ENCODE assay signal across 8 cellular contexts in the genomic region with DNA sequence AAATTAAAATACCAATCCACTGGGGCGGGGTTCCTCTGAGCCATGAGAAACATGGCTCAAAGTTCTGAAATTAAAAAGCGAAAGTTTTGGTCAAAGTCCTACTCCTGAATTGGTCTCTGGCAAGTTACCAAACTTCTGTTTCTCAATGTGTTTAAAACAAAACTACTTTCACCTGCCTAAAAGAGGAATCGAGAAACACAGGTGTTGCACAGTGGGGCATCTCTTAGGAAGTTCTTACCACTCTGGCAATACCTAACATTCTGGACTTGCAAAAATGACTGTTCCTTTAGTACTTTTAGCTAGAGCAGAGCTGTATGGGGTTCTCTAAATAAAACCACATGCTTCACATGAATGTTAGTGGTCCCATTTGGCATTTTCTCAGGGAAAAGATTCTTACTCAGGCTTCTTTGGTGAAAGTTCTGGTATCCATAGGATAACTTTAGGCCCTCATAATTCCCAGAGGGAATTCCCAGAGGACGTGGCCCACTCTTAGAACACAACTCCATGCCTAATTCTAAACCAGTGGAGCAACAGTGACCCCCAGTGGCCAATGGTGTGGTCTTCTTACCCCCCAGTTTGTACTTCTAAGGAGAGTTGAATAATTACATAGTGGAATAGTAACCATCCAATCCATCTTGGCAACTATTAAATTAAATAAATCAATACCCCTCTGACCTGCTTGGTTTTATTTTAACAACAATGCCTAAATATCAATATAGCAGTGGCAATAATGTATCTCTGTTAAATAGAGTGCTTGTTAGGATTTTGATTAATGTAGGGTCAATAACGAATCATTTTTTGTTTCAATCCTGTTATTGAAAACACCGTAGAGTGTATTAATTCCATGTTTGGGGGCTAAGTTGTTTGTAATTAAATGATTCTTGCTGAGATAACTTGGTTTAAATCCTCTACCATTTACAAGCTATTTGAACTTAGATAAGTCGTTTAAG. TPM values are rescaled to one million over a fixed set of nuclear protein-coding genes. Genes with fewer than 3 reads are reported as not detected.
DNase-seq lines count a peak whose midpoint lies in the region; ATAC-seq, FAIRE-seq and TF ChIP-seq lines count a peak whose summit lies in the region.

No MANE protein-coding gene starts in this region.

- TF ChIP-seq CTCF in K562 (IDR thresholded peaks at IDR 0.05 in 2 of 3, conservative IDR thresholded peaks at IDR 0.05 in 1 of 3; ENCODE audit: insufficient read depth in 2 of 3, low read depth in 1 of 3, low read length in 3 of 3) (peak; percentile 57 to 76 (median 71); a peak in 5 of 6 replicates), kidney (IDR thresholded peaks at IDR 0.05; ENCODE audit: borderline replicate concordance, extremely low read depth, insufficient read depth) (peak; percentile 59)

- H3K79me2 ChIP-seq in K562 (ENCODE audit: control insufficient read depth, insufficient read depth, low read length), result no peaks in the 10 kb centered on the region

- under 1% methylated on average over 7 of the region's 7 CpGs for WGBS in K562 (ENCODE audit: insufficient coverage, low coverage, missing lambda C conversion rate)

- POLR2A ChIA-PET in K562 (lab: Yijun Ruan, JAX), result no interaction called here

- H3K27ac ChIP-seq in K562 (ENCODE audit: extremely low read depth, low read depth, low read length) (no peak overlapping the region), kidney (ENCODE audit: low read depth in 2 of 2, low read length in 2 of 2) (no peak overlapping the region)

- no peaks in the 10 kb centered on the region for H4K20me1 ChIP-seq in K562 (replicated peaks; ENCODE audit: control insufficient read depth, insufficient read depth, low read length)

- H3K36me3 ChIP-seq in K562 (ENCODE audit: control insufficient read depth, insufficient read depth, low read length), result no peaks in the 10 kb centered on the region
- no peaks in the 10 kb centered on the region for H3K36me3 ChIP-seq in kidney (ENCODE audit: control insufficient read depth in 1 of 2, insufficient read depth in 2 of 2, low read length in 2 of 2)

- no peak for TF ChIP-seq EP300 in K562 (IDR thresholded peaks at IDR 0.05; ENCODE audit: low read length)

- H3K4me1 ChIP-seq in K562 (replicated peaks in 1 of 2; ENCODE audit: control insufficient read depth in 2 of 2, insufficient read depth in 2 of 2, low read length in 2 of 2), result no peaks in the 10 kb centered on the region
- H3K4me1 ChIP-seq in kidney (ENCODE audit: control insufficient read depth in 1 of 2, insufficient read depth in 1 of 2, low read depth in 1 of 2, low read length in 2 of 2), result no peaks in the 10 kb centered on the region

- H3K9me1 ChIP-seq in K562 (ENCODE audit: control insufficient read depth, insufficient read depth, low read length), result no peaks in the 10 kb centered on the region

- in situ Hi-C loops in K562 (cut with MboI), result no loop called here

- H3K4me3 ChIP-seq in K562 (no peak overlapping the region), kidney (ENCODE audit: low read length in 2 of 2) (peak overlapping the region; percentile 39 to 40)

- no peak overlapping the region for H2AFZ ChIP-seq in K562 (ENCODE audit: low read depth, low read length)

- BruUV-seq in K562 (replicated peaks; lab: Mats Ljungman, UMichigan), result no TSS peak

- DNase-seq in NCI-H524 (lab: John Stamatoyannopoulos, UW) (peak; percentile 52 to 72), NCI-H524 treated with DMSO at 0.1 percent for 48 hours (lab: John Stamatoyannopoulos, UW) (no peak), HS-5 (ENCODE audit: low read depth) (peak; percentile 30), SK-N-DZ (ENCODE audit: low spot score) (peak; percentile 65), K562 (ENCODE audit: extremely low read depth in 1 of 4, low spot score in 3 of 4) (peak; percentile 38 to 69 (median 44)), kidney (no peak)
- DNase-seq in stimulated activated CD8-positive, alpha-beta memory T cell treated with anti-CD3 and anti-CD28 coated beads, Interleukin-12 subunit alpha, Interleukin-12 subunit beta, amount 100 ng/mL, for 1 hour (ENCODE audit: low read depth), result peak; percentile 15

- peak; percentile 81 for FAIRE-seq in K562 (lab: Jason Lieb, UNC)
- no peak for FAIRE-seq in kidney (lab: Jason Lieb, UNC)

- TF ChIP-seq RAD21 in K562 (CRISPR knock-in tag; conservative IDR thresholded peaks at IDR 0.05 in 1 of 2, IDR thresholded peaks at IDR 0.05 in 1 of 2), result peak; percentile 73 to 78

- no peak for TF ChIP-seq POLR2A in K562 (conservative IDR thresholded peaks at IDR 0.05)

- H3K27me3 ChIP-seq in K562 (ENCODE audit: control insufficient read depth in 2 of 2, insufficient read depth in 2 of 2, low read length in 2 of 2), result no peaks in the 10 kb centered on the region

- H3K9me3 ChIP-seq in K562 (replicated peaks; ENCODE audit: control insufficient read depth, insufficient read depth, low read depth, low read length) (no peaks in the 10 kb centered on the region), kidney (ENCODE audit: control insufficient read depth in 1 of 2, low read length in 2 of 2) (no peaks in the 10 kb centered on the region)

- intact Hi-C loops in K562 (cut with micrococcal nuclease), result loop anchor here (1.0 kb wide), 1 partner anchor 690 kb away; no protein-coding TSS in a partner anchor
- intact Hi-C loops in kidney (cut with DNase I), result no loop called here

- no peak overlapping the region for H3K9ac ChIP-seq in K562 (ENCODE audit: insufficient read depth in 1 of 2, low read depth in 2 of 2, low read length in 2 of 2)
- H3K9ac ChIP-seq in kidney (ENCODE audit: low read length in 2 of 2), result no peak overlapping the region

- CTCF ChIA-PET in K562 (lab: Yijun Ruan, JAX; ENCODE audit: low intra/inter-chr PET ratio), result interaction anchor here (1.3 kb wide), 1 partner anchor 690 kb away, joined by 8 read pairs; no protein-coding TSS in a partner anchor

- ATAC-seq in GM21528 (IDR thresholded peaks at IDR 0.05; ENCODE audit: low FRiP score, unreplicated experiment) (peak; percentile 100), K562 (peak; percentile 90)

- H3K4me2 ChIP-seq in K562 (ENCODE audit: insufficient read depth, low read length), result no peak overlapping the region

TF ChIP-seq in K562, 482 proteins besides CTCF, POLR2A, EP300 and RAD21 (continues in another document):
- TF ChIP-seq TRIM24 (IDR thresholded peaks at IDR 0.05) (no peak), ZNF764 (CRISPR knock-in tag; IDR thresholded peaks at IDR 0.05; ENCODE audit: low read depth) (no peak), RNF2 (IDR thresholded peaks at IDR 0.05) (no peak), SMC3 (conservative IDR thresholded peaks at IDR 0.05; ENCODE audit: insufficient read depth, low read depth, low read length) (peak; percentile 26; the same call in 1 of the 2 replicates), ADNP (tag; IDR thresholded peaks at IDR 0.05) (no peak), ZFP36 (IDR thresholded peaks at IDR 0.05; ENCODE audit: low read depth, low read length, partially characterized antibody) (no peak), STAG1 (CRISPR knock-in tag; IDR thresholded peaks at IDR 0.05; ENCODE audit: borderline replicate concordance) (peak; percentile 80; the same call in 1 of the 2 replicates), NR1H2 (CRISPR knock-in tag; IDR thresholded peaks at IDR 0.05) (no peak)
- TF ChIP-seq, protein P1, sequence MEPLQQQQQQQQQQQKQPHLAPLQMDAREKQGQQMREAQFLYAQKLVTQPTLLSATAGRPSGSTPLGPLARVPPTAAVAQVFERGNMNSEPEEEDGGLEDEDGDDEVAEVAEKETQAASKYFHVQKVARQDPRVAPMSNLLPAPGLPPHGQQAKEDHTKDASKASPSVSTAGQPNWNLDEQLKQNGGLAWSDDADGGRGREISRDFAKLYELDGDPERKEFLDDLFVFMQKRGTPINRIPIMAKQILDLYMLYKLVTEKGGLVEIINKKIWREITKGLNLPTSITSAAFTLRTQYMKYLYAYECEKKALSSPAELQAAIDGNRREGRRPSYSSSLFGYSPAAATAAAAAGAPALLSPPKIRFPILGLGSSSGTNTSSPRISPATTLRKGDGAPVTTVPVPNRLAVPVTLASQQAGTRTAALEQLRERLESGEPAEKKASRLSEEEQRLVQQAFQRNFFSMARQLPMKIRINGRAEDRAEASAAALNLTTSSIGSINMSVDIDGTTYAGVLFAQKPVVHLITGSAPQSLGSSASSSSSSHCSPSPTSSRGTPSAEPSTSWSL (CRISPR knock-in tag; IDR thresholded peaks at IDR 0.05; ENCODE audit: borderline replicate concordance), result no peak
- TF ChIP-seq, protein P2, sequence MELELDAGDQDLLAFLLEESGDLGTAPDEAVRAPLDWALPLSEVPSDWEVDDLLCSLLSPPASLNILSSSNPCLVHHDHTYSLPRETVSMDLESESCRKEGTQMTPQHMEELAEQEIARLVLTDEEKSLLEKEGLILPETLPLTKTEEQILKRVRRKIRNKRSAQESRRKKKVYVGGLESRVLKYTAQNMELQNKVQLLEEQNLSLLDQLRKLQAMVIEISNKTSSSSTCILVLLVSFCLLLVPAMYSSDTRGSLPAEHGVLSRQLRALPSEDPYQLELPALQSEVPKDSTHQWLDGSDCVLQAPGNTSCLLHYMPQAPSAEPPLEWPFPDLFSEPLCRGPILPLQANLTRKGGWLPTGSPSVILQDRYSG (tag; conservative IDR thresholded peaks at IDR 0.05; ENCODE audit: low read depth), result no peak

RNA-seq across cellular contexts. Expression of a gene that starts 21.9 kb away (rescaled TPM):
- not detected in 2 replicates for polyA plus RNA-seq in SK-N-DZ (2014; cell fraction: cytosol; rRNA removed)
- not detected in 2 replicates for polyA plus RNA-seq in SK-N-DZ (2014; cell fraction: nucleus; rRNA removed)
- total RNA-seq in K562 (2011; cell fraction: chromatin; rRNA removed; ENCODE audit: low replicate concordance), result not detected in 2 replicates
- total RNA-seq in K562 (2011; cell fraction: nucleolus; rRNA removed), result not detected in 2 replicates
- total RNA-seq in K562 (2011; cell fraction: nucleoplasm; rRNA removed), result not detected in 2 replicates
- total RNA-seq in K562 (2014; rRNA removed) (not detected in 2 replicates), K562 (2014; rRNA removed; fragmentation: Illumina TruSeq; extraction: Trizol) (not detected in 2 replicates), K562 (2015; rRNA removed; fragmentation: Illumina TruSeq; extraction: Trizol) (not detected in 2 replicates), K562 (2021) (not detected in 2 replicates), kidney (0.28 TPM)
- polyA plus RNA-seq in K562 (2011; rRNA removed) (not detected in 2 replicates), K562 (2014; fragmentation: Illumina TruSeq; extraction: Trizol) (not detected in 2 replicates), K562 (2014; fragmentation: Nextera tagmentation; extraction: Ambion mirVana) (under 1 TPM in 1 of 2 experiments, not detected in 1; 0.01 TPM), K562 (2014; rRNA removed) (not detected in 2 replicates), kidney (ENCODE audit: insufficient read depth, low read depth, low replicate concordance) (not detected)
- not detected in 2 replicates for polyA plus RNA-seq in K562 (2011; cell fraction: cytosol; rRNA removed)
- not detected in 2 replicates for polyA plus RNA-seq in K562 (2011; cell fraction: nucleus; rRNA removed)
- polyA plus RNA-seq in K562 (2012), result 0.01 and 0.03 TPM in 2 replicates
- 0.06 TPM in 1 of 2 replicates, not detected in the other for polyA minus RNA-seq in K562 (2011; rRNA and poly(A)+ RNA removed)
- polyA minus RNA-seq in K562 (2011; cell fraction: cytosol; rRNA and poly(A)+ RNA removed), result not detected in 2 replicates
- polyA minus RNA-seq in K562 (2011; cell fraction: nucleus; rRNA and poly(A)+ RNA removed), result not detected in 2 replicates

Comparison
In these comparisons a context has a peak if more than half of its experiments do, and no peak if none do; other contexts are left out.
1. DNase-seq: peak in NCI-H524 (2 of 2), HS-5 (single experiment), SK-N-DZ (single experiment), K562 (4 of 4) and stimulated activated CD8-positive, alpha-beta memory T cell treated with anti-CD3 and anti-CD28 coated beads, Interleukin-12 subunit alpha, Interleukin-12 subunit beta, amount 100 ng/mL, for 1 hour (single experiment); none in NCI-H524 treated with DMSO at 0.1 percent for 48 hours (single experiment) and kidney (single experiment).